In genomic region chr9:114157516-114158176, GRCh38 we compare ENCODE assay signal across 13 cellular contexts. TPM values are rescaled to one million over a fixed set of nuclear protein-coding genes. Genes with fewer than 3 reads are reported as not detected.
DNase-seq lines count a peak whose midpoint lies in the region; ATAC-seq and TF ChIP-seq lines count a peak whose summit lies in the region.
"Had no signal": no experiment of that assay in that cellular context is flagged by ENCODE, and none has a peak within 500 bp of the region (broad histone marks: within the 10 kb centered on the region; RNA-seq: fewer than 3 reads in every experiment).

No MANE protein-coding gene starts in this region.

- H3K27ac Mint-ChIP-seq in T-helper 1 cell treated with Interleukin-12 subunit alpha and Interleukin-12 subunit beta and Interleukin-4 antibody, amounts not matched to agents 30 μg/mL and 1 μg/mL, for 36 hours = peak overlapping the region; percentile 14
- no peak overlapping the region for H3K27ac Mint-ChIP-seq in activated naive CD8-positive, alpha-beta T cell treated with anti-CD3 and anti-CD28 coated beads for 36 hours

- ATAC-seq in foreskin keratinocyte (peak; percentile 40), GM19455 (IDR thresholded peaks at IDR 0.05; ENCODE audit: unreplicated experiment) (no peak), HG02884 (IDR thresholded peaks at IDR 0.05; ENCODE audit: unreplicated experiment) (no peak)

- H3K27me3 ChIP-seq in foreskin keratinocyte (peaks cover 25% of the 10 kb centered on the region), smooth muscle cell (ENCODE audit: low read depth) (no peaks in the 10 kb centered on the region)

- H3K9me3 Mint-ChIP-seq in T-helper 1 cell treated with Interleukin-12 subunit alpha and Interleukin-12 subunit beta and Interleukin-4 antibody, amounts not matched to agents 30 μg/mL and 1 μg/mL, for 36 hours = no peaks in the 10 kb centered on the region
- H3K9me3 Mint-ChIP-seq in activated naive CD8-positive, alpha-beta T cell treated with anti-CD3 and anti-CD28 coated beads for 36 hours = no peaks in the 10 kb centered on the region

- no peak overlapping the region for H2AFZ ChIP-seq in smooth muscle cell (ENCODE audit: low read depth)
- H2AFZ ChIP-seq: parathyroid adenoma had no signal

- peaks cover 54% of the 10 kb centered on the region for H3K79me2 ChIP-seq in smooth muscle cell (ENCODE audit: low read depth)
- H3K79me2 ChIP-seq: parathyroid adenoma had no signal

- 49% methylated on average over 9 of the region's 9 CpGs for WGBS in smooth muscle cell (ENCODE audit: low lambda C conversion rate)

- H3K27me3 Mint-ChIP-seq in T-helper 1 cell treated with Interleukin-12 subunit alpha and Interleukin-12 subunit beta and Interleukin-4 antibody, amounts not matched to agents 30 μg/mL and 1 μg/mL, for 36 hours (ENCODE audit: low read depth) = peaks cover 32% of the 10 kb centered on the region
- H3K27me3 Mint-ChIP-seq in activated naive CD8-positive, alpha-beta T cell treated with anti-CD3 and anti-CD28 coated beads for 36 hours = peaks cover 23% of the 10 kb centered on the region

- H3K4me1 Mint-ChIP-seq in T-helper 1 cell treated with Interleukin-12 subunit alpha and Interleukin-12 subunit beta and Interleukin-4 antibody, amounts not matched to agents 30 μg/mL and 1 μg/mL, for 36 hours (ENCODE audit: low read depth) = peaks cover 14% of the 10 kb centered on the region
- peaks cover 18% of the 10 kb centered on the region for H3K4me1 Mint-ChIP-seq in activated naive CD8-positive, alpha-beta T cell treated with anti-CD3 and anti-CD28 coated beads for 36 hours

- peak overlapping the region; percentile 55 for H3K27ac ChIP-seq in foreskin keratinocyte
- peak overlapping the region; percentile 82 for H3K27ac ChIP-seq in smooth muscle cell (ENCODE audit: low read depth)
- H3K27ac ChIP-seq: 22Rv1, parathyroid adenoma had no signal

- H3K4me1 ChIP-seq in foreskin keratinocyte = peaks cover 15% of the 10 kb centered on the region
- peaks cover 26% of the 10 kb centered on the region for H3K4me1 ChIP-seq in smooth muscle cell (ENCODE audit: low read depth)
- H3K4me1 ChIP-seq: parathyroid adenoma had no signal

- peak overlapping the region; percentile 52 for H3K9ac ChIP-seq in smooth muscle cell (ENCODE audit: low read depth)
- H3K9ac ChIP-seq: parathyroid adenoma had no signal

- peak overlapping the region; percentile 61 for H3K4me3 ChIP-seq in smooth muscle cell

- peaks cover 2% of the 10 kb centered on the region for H3K36me3 Mint-ChIP-seq in T-helper 1 cell treated with Interleukin-12 subunit alpha and Interleukin-12 subunit beta and Interleukin-4 antibody, amounts not matched to agents 30 μg/mL and 1 μg/mL, for 36 hours (ENCODE audit: low read depth)
- H3K36me3 Mint-ChIP-seq in activated naive CD8-positive, alpha-beta T cell treated with anti-CD3 and anti-CD28 coated beads for 36 hours = peaks cover 3% of the 10 kb centered on the region

- DNase-seq in T-helper 1 cell (no peak), foreskin keratinocyte (peak; percentile 78 to 86), smooth muscle cell (lab: John Stamatoyannopoulos, UW; ENCODE audit: unreplicated experiment) (no peak)
- no peak for DNase-seq in activated naive CD8-positive, alpha-beta T cell treated with anti-CD3 and anti-CD28 coated beads for 36 hours
- no peak for DNase-seq in activated CD8-positive, alpha-beta memory T cell treated with anti-CD3 and anti-CD28 coated beads, Interleukin-2, amount 50 U/mL, for 4 hours
- DNase-seq: Karpas-422, NCI-H524 had no signal

- peak overlapping the region; percentile 77 for H3K4me3 Mint-ChIP-seq in T-helper 1 cell treated with Interleukin-12 subunit alpha and Interleukin-12 subunit beta and Interleukin-4 antibody, amounts not matched to agents 30 μg/mL and 1 μg/mL, for 36 hours
- peak overlapping the region; percentile 50 for H3K4me3 Mint-ChIP-seq in activated naive CD8-positive, alpha-beta T cell treated with anti-CD3 and anti-CD28 coated beads for 36 hours

- no peaks in the 10 kb centered on the region for H3K36me3 ChIP-seq in smooth muscle cell (ENCODE audit: low read depth)

- peaks cover 51% of the 10 kb centered on the region for H4K20me1 ChIP-seq in smooth muscle cell (ENCODE audit: low read depth)

- peaks cover 4% of the 10 kb centered on the region for H3F3A ChIP-seq in smooth muscle cell (ENCODE audit: low read depth)

- no peaks in the 10 kb centered on the region for H3K9me3 ChIP-seq in smooth muscle cell (replicated peaks; ENCODE audit: low read depth)

- peak overlapping the region; percentile 93 for H3K4me2 ChIP-seq in smooth muscle cell

- TF ChIP-seq CTCF in foreskin keratinocyte (conservative IDR thresholded peaks at IDR 0.05) (no peak), smooth muscle cell (IDR thresholded peaks at IDR 0.05; ENCODE audit: borderline replicate concordance, insufficient read depth, poor library complexity, severe bottlenecking) (no peak)

RNA-seq across cellular contexts. Expression of gene COL27A1, which starts 2.3 kb away (rescaled TPM):
- total RNA-seq in activated naive CD8-positive, alpha-beta T cell treated with anti-CD3 and anti-CD28 coated beads for 36 hours = 10 to 100 TPM; 11.4 to 12.2 TPM
- total RNA-seq in foreskin keratinocyte (13.4 and 17.7 TPM in 2 replicates), smooth muscle cell (18.1 and 20.7 TPM in 2 replicates)
- polyA plus RNA-seq in foreskin keratinocyte (4.5 and 5.2 TPM in 2 replicates), smooth muscle cell (19.9 and 33.5 TPM in 2 replicates)

RNA-seq across cellular contexts. Expression of gene KIF12, which starts 58.6 kb away (rescaled TPM):
- total RNA-seq in activated naive CD8-positive, alpha-beta T cell treated with anti-CD3 and anti-CD28 coated beads for 36 hours = not detected
- total RNA-seq in foreskin keratinocyte (0.85 and 3.1 TPM in 2 replicates), smooth muscle cell (0.09 TPM in 1 of 2 replicates, not detected in the other)
- polyA plus RNA-seq in foreskin keratinocyte (1.7 and 2.4 TPM in 2 replicates), smooth muscle cell (0.21 TPM in 1 of 2 replicates, not detected in the other)
- total RNA-seq: T-helper 2 cell treated with Interferon-gamma antibody and Interleukin-4, amounts not matched to agents 100 ng/mL and 5 ng/mL, for 36 hours had no signal

Comparison
In these comparisons a context has a peak if more than half of its experiments do, and no peak if none do; other contexts are left out.
1. DNase-seq: peak in foreskin keratinocyte (2 of 2); none in T-helper 1 cell (0 of 5), activated naive CD8-positive, alpha-beta T cell treated with anti-CD3 and anti-CD28 coated beads for 36 hours (single experiment), smooth muscle cell (single experiment) and activated CD8-positive, alpha-beta memory T cell treated with anti-CD3 and anti-CD28 coated beads, Interleukin-2, amount 50 U/mL, for 4 hours (single experiment).